14 cellular contexts compared by ENCODE assay signal in the genomic region with DNA sequence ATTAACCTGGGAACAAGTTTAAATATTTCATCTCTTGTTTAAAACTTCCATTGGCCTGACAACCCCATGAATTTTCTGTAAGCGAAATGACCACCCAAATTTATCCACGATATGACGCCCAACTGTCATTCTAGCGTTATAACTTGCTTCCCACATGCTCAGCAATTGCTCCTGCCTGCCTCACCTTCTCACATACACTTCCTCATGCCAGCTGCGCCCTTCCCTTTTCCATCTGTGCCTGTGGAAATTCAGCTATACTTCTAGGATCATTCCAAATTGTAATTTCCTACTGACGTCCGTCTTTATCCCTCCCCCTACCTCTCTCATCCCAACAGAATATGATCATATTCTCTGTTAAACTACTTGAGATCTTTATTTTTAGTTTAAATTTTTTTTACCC.
DNase-seq lines count a peak whose midpoint lies in the region; ATAC-seq and TF ChIP-seq lines count a peak whose summit lies in the region.
"Had no signal": no experiment of that assay in that cellular context is flagged by ENCODE, and none has a peak within 500 bp of the region (broad histone marks: within the 10 kb centered on the region; RNA-seq: fewer than 3 reads in every experiment).

No MANE protein-coding gene starts in this region.

- BruUV-seq in Calu3 (replicated peaks; lab: Mats Ljungman, UMichigan) (no TSS peak), PC-3 (replicated peaks; lab: Mats Ljungman, UMichigan) (no TSS peak)

- no peak overlapping the region for H2AFZ ChIP-seq in PC-3 (ENCODE audit: low read length)
- H2AFZ ChIP-seq: GM23248 had no signal

- WGBS in transverse colon (ENCODE audit: low coverage in 1 of 2), 2 donors, result 42 to 62% methylated on average over 7 of the region's 7 CpGs

- no peak overlapping the region for H3K4me3 Mint-ChIP-seq in Calu3 (ENCODE audit: low read depth, unreplicated experiment)
- H3K4me3 Mint-ChIP-seq: CD14-positive monocyte; CD8-positive, alpha-beta T cell had no signal

- peak overlapping the region; percentile 21 for H3K27ac Mint-ChIP-seq in Calu3 (ENCODE audit: unreplicated experiment)
- H3K27ac Mint-ChIP-seq: CD14-positive monocyte; CD8-positive, alpha-beta T cell had no signal

- no peak for TF ChIP-seq POLR2A in transverse colon (IDR thresholded peaks at IDR 0.05)
- no peak for TF ChIP-seq POLR2A in breast epithelium (IDR thresholded peaks at IDR 0.05)

- H4K20me1 ChIP-seq in PC-3 (ENCODE audit: low read length), result no peaks in the 10 kb centered on the region

- H3K36me3 ChIP-seq in mucosa of descending colon (ENCODE audit: low read depth) (no peaks in the 10 kb centered on the region), transverse colon (no peaks in the 10 kb centered on the region), PC-3 (ENCODE audit: low read depth, low read length) (no peaks in the 10 kb centered on the region), breast epithelium (no peaks in the 10 kb centered on the region)

- no peaks in the 10 kb centered on the region for H3K27me3 Mint-ChIP-seq in Calu3 (ENCODE audit: unreplicated experiment)

- TF ChIP-seq CTCF in Calu3 (IDR thresholded peaks at IDR 0.05; ENCODE audit: unreplicated experiment), result no peak
- no peak for TF ChIP-seq CTCF in mucosa of descending colon (IDR thresholded peaks at IDR 0.05)
- no peak for TF ChIP-seq CTCF in transverse colon (IDR thresholded peaks at IDR 0.05)
- no peak for TF ChIP-seq CTCF in PC-3 (conservative IDR thresholded peaks at IDR 0.05; ENCODE audit: low read depth, low read length)
- TF ChIP-seq CTCF in breast epithelium (IDR thresholded peaks at IDR 0.05), result no peak

- H3K9me3 Mint-ChIP-seq in Calu3 (ENCODE audit: low read depth, unreplicated experiment), result no peaks in the 10 kb centered on the region
- H3K9me3 Mint-ChIP-seq: CD8-positive, alpha-beta T cell had no signal

- peaks cover 21% of the 10 kb centered on the region for H3K4me1 Mint-ChIP-seq in Calu3 (ENCODE audit: low read depth, unreplicated experiment)
- H3K4me1 Mint-ChIP-seq: CD14-positive monocyte had no signal

- no peaks in the 10 kb centered on the region for H3K79me2 ChIP-seq in PC-3 (ENCODE audit: low read length)

- intact Hi-C loops in Calu3 (cut with micrococcal nuclease; ENCODE audit: unreplicated experiment) (no loop called here), mucosa of descending colon (cut with DNase I, micrococcal nuclease) (no loop called here), transverse colon (cut with DNase I; ENCODE audit: low total_unique reads) (no loop called here), PC-3 (cut with micrococcal nuclease) (loop anchor here (2.0 kb wide), 1 partner anchor 22 kb away; no protein-coding TSS in a partner anchor), breast epithelium (cut with DNase I; ENCODE audit: low total_unique reads) (no loop called here)

- H3K9me2 ChIP-seq in PC-3 (replicated peaks; ENCODE audit: low read length), result no peaks in the 10 kb centered on the region

- peaks cover 5% of the 10 kb centered on the region for H3K36me3 Mint-ChIP-seq in Calu3 (ENCODE audit: insufficient read depth, unreplicated experiment)
- H3K36me3 Mint-ChIP-seq: CD14-positive monocyte; CD8-positive, alpha-beta T cell had no signal

- no peaks in the 10 kb centered on the region for H3F3A ChIP-seq in PC-3 (ENCODE audit: low read length, unreplicated experiment)

- H3K4me1 ChIP-seq in mucosa of descending colon (ENCODE audit: low read depth) (no peaks in the 10 kb centered on the region), transverse colon (no peaks in the 10 kb centered on the region), PC-3 (ENCODE audit: insufficient read depth, low read length) (no peaks in the 10 kb centered on the region), breast epithelium (no peaks in the 10 kb centered on the region)

- DNase-seq in Calu3 (no peak), cerebellar cortex (ENCODE audit: low spot score) (peak; percentile 36), mucosa of descending colon (peak in 1 of 3 donors; percentile 21), transverse colon (peak; percentile 16), NCI-H1930 (lab: John Stamatoyannopoulos, UW) (no peak), PC-3 (no peak), breast epithelium (ENCODE audit: low spot score in 2 of 2) (no peak)
- DNase-seq: CD8-positive, alpha-beta T cell; COR-L47; DMS53; GM23248; H7 had no signal

- H3K27me3 ChIP-seq in transverse colon (no peaks in the 10 kb centered on the region), PC-3 (ENCODE audit: low read length) (peaks cover 95% of the 10 kb centered on the region), breast epithelium (no peaks in the 10 kb centered on the region)

- POLR2A ChIA-PET in PC-3 (lab: Charles Lee; ENCODE audit: unreplicated experiment), result interaction anchor here (0.8 kb wide), 1 partner anchor 281 kb away, joined by 4 read pairs; no protein-coding TSS in a partner anchor

- no peak overlapping the region for H3K4me3 ChIP-seq in mucosa of descending colon
- H3K4me3 ChIP-seq in transverse colon, result no peak overlapping the region
- no peak overlapping the region for H3K4me3 ChIP-seq in PC-3 (ENCODE audit: low read length)
- no peak overlapping the region for H3K4me3 ChIP-seq in breast epithelium
- H3K4me3 ChIP-seq: GM23248 had no signal

- H3K4me2 ChIP-seq in PC-3 (ENCODE audit: low read length), result no peak overlapping the region

- H3K9ac ChIP-seq in PC-3 (ENCODE audit: low read length), result no peak overlapping the region
- H3K9ac ChIP-seq: GM23248 had no signal

- in situ Hi-C loops in transverse colon (cut with MboI; ENCODE audit: low pct_ligation_motif_present in 1 of 4, low pct_unique_long_range_greater_than_20kb in 1 of 4, low sequenced_read_pairs in 3 of 4), result no loop called here

- H3K9me3 ChIP-seq in mucosa of descending colon (no peaks in the 10 kb centered on the region), transverse colon (no peaks in the 10 kb centered on the region), PC-3 (ENCODE audit: low read length) (no peaks in the 10 kb centered on the region), breast epithelium (no peaks in the 10 kb centered on the region)

- CTCF ChIA-PET in Calu3 (lab: Charles Lee) (interaction anchor here (0.6 to 0.8 kb wide), 2 partner anchors 35 to 1251 kb away, joined by 3 read pairs; no protein-coding TSS in a partner anchor), PC-3 (lab: Charles Lee) (no interaction called here)

- H3K27ac ChIP-seq in transverse colon (no peak overlapping the region), PC-3 (ENCODE audit: low read length) (no peak overlapping the region), breast epithelium (no peak overlapping the region)
- H3K27ac ChIP-seq: 22Rv1, GM23248 had no signal

- peak; percentile 71 for ATAC-seq in mucosa of descending colon
- no peak for ATAC-seq in PC-3
- ATAC-seq: CD8-positive, alpha-beta T cell had no signal

- no peak for TF ChIP-seq EP300 in transverse colon (IDR thresholded peaks at IDR 0.05; ENCODE audit: low read depth)

Comparison
In these comparisons a context has a peak if more than half of its experiments do, and no peak if none do; other contexts are left out.
1. DNase-seq: peak in cerebellar cortex (single experiment) and transverse colon (single experiment); none in Calu3 (single experiment), NCI-H1930 (0 of 2), PC-3 (single experiment) and breast epithelium (0 of 2).